Comparison of ENCODE assay signal across 20 cellular contexts in genomic region chr9:113907282-113907681, GRCh38. TPM values are rescaled to one million over a fixed set of nuclear protein-coding genes. Genes with fewer than 3 reads are reported as not detected.
DNase-seq lines count a peak whose midpoint lies in the region; ATAC-seq, FAIRE-seq and TF ChIP-seq lines count a peak whose summit lies in the region.
"Had no signal": no experiment of that assay in that cellular context is flagged by ENCODE, and none has a peak within 500 bp of the region (broad histone marks: within the 10 kb centered on the region; RNA-seq: fewer than 3 reads in every experiment).

No MANE protein-coding gene starts in this region.

- H3K4me3 ChIP-seq in GM23338 (no peak overlapping the region), keratinocyte (ENCODE audit: control insufficient read depth in 2 of 3, extremely low read depth in 1 of 3, insufficient read depth in 2 of 3, low read depth in 1 of 3, low read length in 3 of 3) (no peak overlapping the region), psoas muscle (no peak overlapping the region)
- H3K4me3 ChIP-seq: GM23248 had no signal

- H3K9me2 ChIP-seq in GM23338 (ENCODE audit: insufficient read depth): no peaks in the 10 kb centered on the region; the same call in 1 of the 2 replicates

- 0 out of 2 replicates have a peak overlapping the region, but pooled peaks have one; percentile 23 for H3K27ac Mint-ChIP-seq in GM23338
- no peak overlapping the region for H3K27ac Mint-ChIP-seq in activated T-cell treated with anti-CD3 and anti-CD28 coated beads, Interleukin-2, amount 50 U/mL, for 24 hours
- H3K27ac Mint-ChIP-seq: CD4-positive, alpha-beta memory T cell had no signal

- H3K4me3 Mint-ChIP-seq in GM23338: no peak overlapping the region
- no peak overlapping the region for H3K4me3 Mint-ChIP-seq in activated T-cell treated with anti-CD3 and anti-CD28 coated beads, Interleukin-2, amount 50 U/mL, for 24 hours
- H3K4me3 Mint-ChIP-seq: CD4-positive, alpha-beta memory T cell had no signal

- peaks cover 8% of the 10 kb centered on the region; the same call in 1 of the 2 replicates for H3K4me1 ChIP-seq in GM23338 (ENCODE audit: insufficient read depth)
- H3K4me1 ChIP-seq in keratinocyte (ENCODE audit: control insufficient read depth, extremely low read depth, insufficient read depth, low read length): peaks cover 15% of the 10 kb centered on the region
- peaks cover 26% of the 10 kb centered on the region for H3K4me1 ChIP-seq in psoas muscle

- H2AFZ ChIP-seq in GM23338: no peak overlapping the region
- no peak overlapping the region for H2AFZ ChIP-seq in keratinocyte (ENCODE audit: control insufficient read depth, low read length)
- H2AFZ ChIP-seq: GM23248 had no signal

- peaks cover 6% of the 10 kb centered on the region; the same call in 1 of the 3 replicates for H3K36me3 Mint-ChIP-seq in GM23338 (ENCODE audit: low read depth)
- no peaks in the 10 kb centered on the region for H3K36me3 Mint-ChIP-seq in activated T-cell treated with anti-CD3 and anti-CD28 coated beads, Interleukin-2, amount 50 U/mL, for 24 hours (ENCODE audit: low read depth)

- DNase-seq in GM23338 (ENCODE audit: low spot score): no peak
- DNase-seq in RPMI7951 (ENCODE audit: low read depth): peak; percentile 14
- DNase-seq in keratinocyte (ENCODE audit: low read depth, low spot score): no peak
- DNase-seq in psoas muscle: no peak
- DNase-seq in erythroblast (lab: John Stamatoyannopoulos, UW): no peak
- no peak for DNase-seq in activated T-cell treated with anti-CD3 and anti-CD28 coated beads, Interleukin-2, amount 50 U/mL, for 24 hours
- DNase-seq: ACHN; CD4-positive, alpha-beta memory T cell; DND-41; GDM1; NCI-H187 treated with DMSO at 0.1 percent for 48 hours; NCI-H2171; NCI-H446 treated with DMSO at 0.1 percent for 48 hours; NCI-H748 treated with DMSO at 0.1 percent for 48 hours; SIG-M5 had no signal

- peaks cover 38% of the 10 kb centered on the region for H3K4me1 Mint-ChIP-seq in GM23338
- no peaks in the 10 kb centered on the region for H3K4me1 Mint-ChIP-seq in activated T-cell treated with anti-CD3 and anti-CD28 coated beads, Interleukin-2, amount 50 U/mL, for 24 hours (ENCODE audit: low read depth)
- H3K4me1 Mint-ChIP-seq: CD4-positive, alpha-beta memory T cell had no signal

- FAIRE-seq in keratinocyte (lab: Jason Lieb, UNC): no peak
- FAIRE-seq: D721Med, GM12892 had no signal

- H4K20me1 ChIP-seq in GM23338 (replicated peaks; ENCODE audit: insufficient read depth) (peaks cover 23% of the 10 kb centered on the region; the same call in 1 of the 2 replicates), keratinocyte (ENCODE audit: control insufficient read depth, extremely low read depth, insufficient read depth, low read length) (no peaks in the 10 kb centered on the region)

- intact Hi-C loops in psoas muscle (cut with DNase I): no loop called here

- no peaks in the 10 kb centered on the region for H3K9me3 ChIP-seq in keratinocyte (ENCODE audit: control insufficient read depth, low read depth, low read length)
- no peaks in the 10 kb centered on the region for H3K9me3 ChIP-seq in psoas muscle

- no peaks in the 10 kb centered on the region; the same call in 2 of the 3 replicates for H3K9me3 Mint-ChIP-seq in GM23338
- H3K9me3 Mint-ChIP-seq in activated T-cell treated with anti-CD3 and anti-CD28 coated beads, Interleukin-2, amount 50 U/mL, for 24 hours: no peaks in the 10 kb centered on the region

- no peaks in the 10 kb centered on the region for H3K27me3 ChIP-seq in GM23338 (ENCODE audit: insufficient read depth)
- no peaks in the 10 kb centered on the region for H3K27me3 ChIP-seq in keratinocyte (ENCODE audit: control insufficient read depth, extremely low read depth, insufficient read depth, low read length)
- no peaks in the 10 kb centered on the region for H3K27me3 ChIP-seq in psoas muscle (ENCODE audit: insufficient read depth in 3 of 3, low read length in 2 of 3)

- dilution Hi-C loops in keratinocyte (cut with MboI; ENCODE audit: extremely low pct_ligation_motif_present, low sequenced_read_pairs): no loop called here

- 58 to 82% (median 61%) methylated on average over 5 of the region's 5 CpGs for WGBS in psoas muscle, 3 donors

- TF ChIP-seq CTCF in GM23338 (conservative IDR thresholded peaks at IDR 0.05; ENCODE audit: low read depth in 2 of 2) (no peak), keratinocyte (optimal IDR thresholded peaks at IDR 0.05 in 1 of 3, IDR thresholded peaks at IDR 0.05 in 1 of 3, conservative IDR thresholded peaks at IDR 0.05 in 1 of 3; ENCODE audit: extremely low read depth in 1 of 3, insufficient read depth in 2 of 3, low read length in 3 of 3) (no peak), psoas muscle (IDR thresholded peaks at IDR 0.05) (no peak)

- no peak overlapping the region for H3K9ac ChIP-seq in keratinocyte (ENCODE audit: control insufficient read depth, extremely low read depth, insufficient read depth, low read length)
- H3K9ac ChIP-seq: GM23248 had no signal

- no peaks in the 10 kb centered on the region for H3F3A ChIP-seq in GM23338 (replicated peaks; ENCODE audit: low read depth)

- H3K79me2 ChIP-seq in GM23338 (replicated peaks; ENCODE audit: insufficient read depth) (peaks cover 72% of the 10 kb centered on the region), keratinocyte (ENCODE audit: control insufficient read depth, insufficient read depth, low read length) (no peaks in the 10 kb centered on the region)

- peaks cover 2% of the 10 kb centered on the region for H3K27me3 Mint-ChIP-seq in GM23338 (ENCODE audit: insufficient read depth, low read depth, poor library complexity)
- H3K27me3 Mint-ChIP-seq in activated T-cell treated with anti-CD3 and anti-CD28 coated beads, Interleukin-2, amount 50 U/mL, for 24 hours: peaks cover 5% of the 10 kb centered on the region

- ATAC-seq in GM23338 (no peak), psoas muscle (peak in 3 of 4 donors; percentile 10 to 18 (median 13)), GM19455 (IDR thresholded peaks at IDR 0.05; ENCODE audit: unreplicated experiment) (no peak)
- ATAC-seq: Panc1 had no signal

- no peak overlapping the region for H3K4me2 ChIP-seq in GM23338
- H3K4me2 ChIP-seq in keratinocyte (ENCODE audit: control insufficient read depth, extremely low read depth, insufficient read depth, low read depth, low read length): peak overlapping the region; percentile 61

- H3K36me3 ChIP-seq in GM23338 (ENCODE audit: insufficient read depth): no peaks in the 10 kb centered on the region
- H3K36me3 ChIP-seq in keratinocyte (ENCODE audit: control insufficient read depth in 2 of 2, extremely low read depth in 1 of 2, insufficient read depth in 2 of 2, low read length in 2 of 2): no peaks in the 10 kb centered on the region
- no peaks in the 10 kb centered on the region for H3K36me3 ChIP-seq in psoas muscle (ENCODE audit: insufficient read depth in 1 of 2, low read depth in 1 of 2)

- H3K27ac ChIP-seq in GM23338 (ENCODE audit: low read depth) (no peak overlapping the region), keratinocyte (ENCODE audit: control insufficient read depth, insufficient read depth, low read length) (no peak overlapping the region), psoas muscle (no peak overlapping the region)
- H3K27ac ChIP-seq: GM23248 had no signal

- no peak for TF ChIP-seq POLR2A in erythroblast (IDR thresholded peaks at IDR 0.05; ENCODE audit: low read length)

- no peaks in the 10 kb centered on the region for H3K9me1 ChIP-seq in keratinocyte (ENCODE audit: control insufficient read depth, extremely low read depth, insufficient read depth, low read length)

RNA-seq across cellular contexts. Expression of gene ZNF618, which starts 31.2 kb away (rescaled TPM):
- total RNA-seq in GM23338 (2014; rRNA removed; shearing (Covaris generic)): 19.6 and 22.1 TPM in 2 replicates
- polyA plus RNA-seq in GM23338 (2016; fragmentation: Nextera tagmentation; extraction: Ambion mirVana) (10.3 and 12.1 TPM in 2 replicates), keratinocyte (2.0 to 4.6 TPM (median 2.5 TPM) in 3 replicates), psoas muscle (1 to 10 TPM in 1 of 3 donors, under 1 TPM in 2; 0.31 to 1.2 (median 0.40) TPM)
- 2.7 and 2.9 TPM in 2 replicates for total RNA-seq in RPMI7951 (2014; rRNA removed; shearing (Covaris generic))
- polyA plus RNA-seq in keratinocyte (2011; ENCODE audit: low read depth): 0.26 TPM
- polyA plus RNA-seq in keratinocyte (2011; cell fraction: cytosol; rRNA removed): 2.6 and 3.5 TPM in 2 replicates
- polyA plus RNA-seq in keratinocyte (2011; cell fraction: nucleus; rRNA removed): 8.9 and 9.9 TPM in 2 replicates
- polyA plus RNA-seq in keratinocyte (2012; ENCODE audit: low replicate concordance): 0.27 and 6.8 TPM in 2 replicates
- 3.9 to 12.1 TPM (median 6.8 TPM) in 3 replicates for polyA minus RNA-seq in keratinocyte
- 3.1 TPM for polyA minus RNA-seq in keratinocyte (2011; cell fraction: cytosol; rRNA and poly(A)+ RNA removed)
- 8.0 and 11.7 TPM in 2 replicates for polyA minus RNA-seq in keratinocyte (2011; cell fraction: nucleus; rRNA and poly(A)+ RNA removed)
- 1 to 10 TPM; 1.2 to 2.7 (median 1.3) TPM for total RNA-seq in psoas muscle

Comparison
In these comparisons a context has a peak if more than half of its experiments do, and no peak if none do; other contexts are left out.
1. ATAC-seq: peak in psoas muscle (3 of 4); none in GM23338 (single experiment) and GM19455 (single experiment).